Comparison of ENCODE assay signal across 10 cellular contexts in genomic region chr7:155457544-155458316, GRCh38. TPM values are rescaled to one million over a fixed set of nuclear protein-coding genes. Genes with fewer than 3 reads are reported as not detected.
A peak's percentile ranks its signal among the peaks of the same experiment; 100 is the strongest.
DNase-seq lines count a peak whose midpoint lies in the region; ATAC-seq, FAIRE-seq and TF ChIP-seq lines count a peak whose summit lies in the region.
"Had no signal": no experiment of that assay in that cellular context is flagged by ENCODE, and none has a peak within 500 bp of the region (broad histone marks: within the 10 kb centered on the region; RNA-seq: fewer than 3 reads in every experiment).

EN2 (plus strand) TSS chr7:155458129; CDS start chr7:155458378, 249 bp downstream.

- H3K27me3 ChIP-seq in subcutaneous abdominal adipose tissue (ENCODE audit: control insufficient read depth in 5 of 5, insufficient read depth in 4 of 5, low read length in 5 of 5), result peaks cover 62 to 86% (median 78%) of the 10 kb centered on the region in 5 donors

- H3K36me3 ChIP-seq in kidney (ENCODE audit: control insufficient read depth in 1 of 2, insufficient read depth in 2 of 2, low read length in 2 of 2), result no peaks in the 10 kb centered on the region
- no peaks in the 10 kb centered on the region for H3K36me3 ChIP-seq in subcutaneous abdominal adipose tissue (ENCODE audit: control insufficient read depth in 5 of 5, insufficient read depth in 5 of 5, low read length in 5 of 5)
- H3K36me3 ChIP-seq: SJSA1 had no signal

- TF ChIP-seq CTCF in kidney (IDR thresholded peaks at IDR 0.05; ENCODE audit: borderline replicate concordance, extremely low read depth, insufficient read depth), result no peak

- H3K9me3 ChIP-seq in kidney (ENCODE audit: control insufficient read depth in 1 of 2, low read length in 2 of 2) (no peaks in the 10 kb centered on the region), subcutaneous abdominal adipose tissue (ENCODE audit: control insufficient read depth in 5 of 5, low read length in 5 of 5) (no peaks in the 10 kb centered on the region)

- peaks cover 0 to 6% of the 10 kb centered on the region in 2 donors for H3K4me1 ChIP-seq in kidney (ENCODE audit: control insufficient read depth in 1 of 2, insufficient read depth in 1 of 2, low read depth in 1 of 2, low read length in 2 of 2)
- peaks cover 1 to 41% (median 35%) of the 10 kb centered on the region in 5 donors for H3K4me1 ChIP-seq in subcutaneous abdominal adipose tissue (ENCODE audit: control insufficient read depth in 5 of 5, insufficient read depth in 5 of 5, low read length in 5 of 5)
- H3K4me1 ChIP-seq: SJSA1 had no signal

- no peak for DNase-seq in T-helper 1 cell
- DNase-seq in kidney, result peak; percentile 71
- DNase-seq in AML-193 (lab: John Stamatoyannopoulos, UW), result no peak

- peak within 1 kb of the TSS; percentile 69 for H3K27ac Mint-ChIP-seq in T-helper 1 cell treated with Interleukin-12 subunit alpha and Interleukin-12 subunit beta and Interleukin-4 antibody, amounts not matched to agents 30 μg/mL and 1 μg/mL, for 36 hours
- H3K27ac Mint-ChIP-seq in activated T-helper 17 cell treated with anti-CD3 and anti-CD28 coated beads, Interleukin-2, amount 50 U/mL, for 72 hours, result no peak within 1 kb of the TSS

- peak within 1 kb of the TSS; percentile 45 to 65 for H3K4me3 ChIP-seq in kidney (ENCODE audit: low read length in 2 of 2)
- peak within 1 kb of the TSS; percentile 59 to 86 (median 73) for H3K4me3 ChIP-seq in subcutaneous abdominal adipose tissue (ENCODE audit: low read depth in 1 of 5, low read length in 5 of 5)
- H3K4me3 ChIP-seq: SJSA1 had no signal

- peaks cover 3% of the 10 kb centered on the region for H3K36me3 Mint-ChIP-seq in T-helper 1 cell treated with Interleukin-12 subunit alpha and Interleukin-12 subunit beta and Interleukin-4 antibody, amounts not matched to agents 30 μg/mL and 1 μg/mL, for 36 hours (ENCODE audit: low read depth)
- no peaks in the 10 kb centered on the region for H3K36me3 Mint-ChIP-seq in activated T-helper 17 cell treated with anti-CD3 and anti-CD28 coated beads, Interleukin-2, amount 50 U/mL, for 72 hours (ENCODE audit: low read depth)

- no peaks in the 10 kb centered on the region for H3K9me3 Mint-ChIP-seq in T-helper 1 cell treated with Interleukin-12 subunit alpha and Interleukin-12 subunit beta and Interleukin-4 antibody, amounts not matched to agents 30 μg/mL and 1 μg/mL, for 36 hours
- H3K9me3 Mint-ChIP-seq in activated T-helper 17 cell treated with anti-CD3 and anti-CD28 coated beads, Interleukin-2, amount 50 U/mL, for 72 hours, result no peaks in the 10 kb centered on the region

- peaks cover 3% of the 10 kb centered on the region for H3K4me1 Mint-ChIP-seq in T-helper 1 cell treated with Interleukin-12 subunit alpha and Interleukin-12 subunit beta and Interleukin-4 antibody, amounts not matched to agents 30 μg/mL and 1 μg/mL, for 36 hours (ENCODE audit: low read depth)
- H3K4me1 Mint-ChIP-seq in activated T-helper 17 cell treated with anti-CD3 and anti-CD28 coated beads, Interleukin-2, amount 50 U/mL, for 72 hours, result no peaks in the 10 kb centered on the region

- no peak within 1 kb of the TSS for H3K9ac ChIP-seq in kidney (ENCODE audit: low read length in 2 of 2)
- peak within 1 kb of the TSS in 1 of 5 donors; percentile 56 for H3K9ac ChIP-seq in subcutaneous abdominal adipose tissue (ENCODE audit: low read length in 5 of 5)

- peak within 1 kb of the TSS; percentile 50 for H3K4me3 Mint-ChIP-seq in T-helper 1 cell treated with Interleukin-12 subunit alpha and Interleukin-12 subunit beta and Interleukin-4 antibody, amounts not matched to agents 30 μg/mL and 1 μg/mL, for 36 hours
- H3K4me3 Mint-ChIP-seq in activated T-helper 17 cell treated with anti-CD3 and anti-CD28 coated beads, Interleukin-2, amount 50 U/mL, for 72 hours, result peak within 1 kb of the TSS; percentile 67

- no peak for ATAC-seq in activated T-helper 17 cell treated with anti-CD3 and anti-CD28 coated beads, Interleukin-2, amount 50 U/mL, for 72 hours (replicated peaks)
- ATAC-seq in HG02763 (IDR thresholded peaks at IDR 0.05; ENCODE audit: unreplicated experiment) (no peak), GM21528 (IDR thresholded peaks at IDR 0.05; ENCODE audit: low FRiP score, unreplicated experiment) (no peak)

- H3K27me3 Mint-ChIP-seq in T-helper 1 cell treated with Interleukin-12 subunit alpha and Interleukin-12 subunit beta and Interleukin-4 antibody, amounts not matched to agents 30 μg/mL and 1 μg/mL, for 36 hours (ENCODE audit: low read depth), result peaks cover 75% of the 10 kb centered on the region
- H3K27me3 Mint-ChIP-seq in activated T-helper 17 cell treated with anti-CD3 and anti-CD28 coated beads, Interleukin-2, amount 50 U/mL, for 72 hours, result peaks cover 50% of the 10 kb centered on the region

- H3K27ac ChIP-seq in kidney (ENCODE audit: low read depth in 2 of 2, low read length in 2 of 2) (no peak within 1 kb of the TSS), subcutaneous abdominal adipose tissue (ENCODE audit: low read depth, low read length) (no peak within 1 kb of the TSS)
- H3K27ac ChIP-seq: SJSA1 had no signal

- intact Hi-C loops in kidney (cut with DNase I), result no loop called here

- no peak for FAIRE-seq in kidney (lab: Jason Lieb, UNC)
- FAIRE-seq: G401.6 had no signal

RNA-seq across cellular contexts. Expression of gene EN2, which starts in this region (rescaled TPM):
- not detected for total RNA-seq in activated T-helper 17 cell treated with anti-CD3 and anti-CD28 coated beads, Interleukin-2, amount 50 U/mL, for 72 hours
- total RNA-seq in kidney, result 0.13 TPM
- polyA plus RNA-seq in kidney (ENCODE audit: insufficient read depth, low read depth, low replicate concordance), result not detected

Comparison
In these comparisons a context has a peak if more than half of its experiments do, and no peak if none do; other contexts are left out.
1. Peak in DNase-seq and H3K4me3 ChIP-seq in kidney; RNA of the gene not detected or under 1 TPM.